Comparison of ENCODE assay signal across 18 cellular contexts in the genomic region with DNA sequence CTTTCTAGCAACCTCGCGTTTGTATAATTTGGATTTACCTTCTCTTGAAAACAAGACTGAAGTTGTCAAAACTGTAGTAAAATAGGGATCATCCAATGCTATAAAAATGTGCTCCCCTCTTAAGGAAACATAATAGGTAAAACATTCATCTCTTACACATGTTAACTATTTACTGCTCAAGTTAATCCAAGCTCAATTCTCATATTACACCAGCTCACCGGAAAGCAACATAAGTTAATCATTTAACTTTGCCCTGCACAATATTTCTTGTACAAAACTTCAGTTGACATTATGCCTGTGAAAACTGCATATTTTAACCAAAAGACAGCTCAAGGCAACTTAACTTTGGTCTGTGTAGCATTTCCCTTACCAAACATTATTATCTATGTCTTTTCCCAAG.
"Had no signal": no experiment of that assay in that cellular context is flagged by ENCODE, and none has a peak within 500 bp of the region (broad histone marks: within the 10 kb centered on the region; RNA-seq: fewer than 3 reads in every experiment).

No MANE protein-coding gene starts in this region.

- H2AFZ ChIP-seq: parathyroid adenoma had no signal

- H3K27ac ChIP-seq: parathyroid adenoma, tibial nerve had no signal

- H3K4me3 Mint-ChIP-seq: activated CD4-positive, alpha-beta T cell treated with anti-CD3 and anti-CD28 coated beads, Interleukin-2, amount 10 ng/mL, durations not matched to agents 24 days and 14 days; activated CD8-positive, alpha-beta T cell treated with anti-CD3 and anti-CD28 coated beads for 36 hours; activated naive CD4-positive, alpha-beta T cell treated with anti-CD3 and anti-CD28 coated beads for 36 hours; activated T-cell treated with anti-CD3 and anti-CD28 coated beads, Interleukin-2, amount 50 U/mL, for 4 hours; brain; mesothelial cell of epicardium; natural killer cell treated with Interleukin-12 subunit alpha and Interleukin-12 subunit beta and Interleukin-15 and Interleukin-18, amount 100 ng/mL, for 72 hours had no signal

- H3K36me3 Mint-ChIP-seq: brain; mesothelial cell of epicardium; natural killer cell treated with Interleukin-12 subunit alpha and Interleukin-12 subunit beta and Interleukin-15 and Interleukin-18, amount 100 ng/mL, for 72 hours had no signal

- H3K27me3 ChIP-seq: tibial nerve had no signal

- H3K9me3 Mint-ChIP-seq: activated CD4-positive, alpha-beta T cell treated with anti-CD3 and anti-CD28 coated beads, Interleukin-2, amount 10 ng/mL, durations not matched to agents 24 days and 14 days; activated CD8-positive, alpha-beta T cell treated with anti-CD3 and anti-CD28 coated beads for 36 hours; activated naive CD4-positive, alpha-beta T cell treated with anti-CD3 and anti-CD28 coated beads for 36 hours; brain; mesothelial cell of epicardium had no signal

- H3K4me1 Mint-ChIP-seq: activated CD4-positive, alpha-beta T cell treated with anti-CD3 and anti-CD28 coated beads, Interleukin-2, amount 10 ng/mL, durations not matched to agents 24 days and 14 days; brain had no signal

- H3K27me3 Mint-ChIP-seq: activated CD4-positive, alpha-beta T cell treated with anti-CD3 and anti-CD28 coated beads, Interleukin-2, amount 10 ng/mL, durations not matched to agents 24 days and 14 days; activated CD8-positive, alpha-beta T cell treated with anti-CD3 and anti-CD28 coated beads for 36 hours; brain; natural killer cell treated with Interleukin-12 subunit alpha and Interleukin-12 subunit beta and Interleukin-15 and Interleukin-18, amount 100 ng/mL, for 72 hours had no signal

- H3K36me3 ChIP-seq: tibial nerve had no signal

- ATAC-seq: activated CD8-positive, alpha-beta T cell treated with anti-CD3 and anti-CD28 coated beads for 36 hours; activated T-cell treated with anti-CD3 and anti-CD28 coated beads, Interleukin-2, amount 50 U/mL, for 4 hours; left cardiac atrium; natural killer cell treated with Interleukin-12 subunit alpha and Interleukin-12 subunit beta and Interleukin-15 and Interleukin-18, amount 100 ng/mL, for 72 hours; stimulated activated naive CD8-positive, alpha-beta T cell treated with anti-CD3 and anti-CD28 coated beads, Interleukin-15, Interleukin-2, amounts not matched to agents 100 U/mL and 50 U/mL, for 24 hours had no signal

- H3K27ac Mint-ChIP-seq: activated CD4-positive, alpha-beta T cell treated with anti-CD3 and anti-CD28 coated beads, Interleukin-2, amount 10 ng/mL, durations not matched to agents 24 days and 14 days; activated CD8-positive, alpha-beta T cell treated with anti-CD3 and anti-CD28 coated beads for 36 hours; activated naive CD4-positive, alpha-beta T cell treated with anti-CD3 and anti-CD28 coated beads for 36 hours; brain; mesothelial cell of epicardium; natural killer cell treated with Interleukin-12 subunit alpha and Interleukin-12 subunit beta and Interleukin-15 and Interleukin-18, amount 100 ng/mL, for 72 hours had no signal

- DNase-seq: activated CD4-positive, alpha-beta T cell treated with anti-CD3 and anti-CD28 coated beads, Interleukin-2, amount 10 ng/mL, durations not matched to agents 24 days and 14 days; activated CD8-positive, alpha-beta T cell treated with anti-CD3 and anti-CD28 coated beads for 36 hours; activated naive CD4-positive, alpha-beta T cell treated with anti-CD3 and anti-CD28 coated beads for 36 hours; activated T-cell treated with anti-CD3 and anti-CD28 coated beads, Interleukin-2, amount 50 U/mL, for 4 hours; anterior cingulate cortex; caudate nucleus; foreskin melanocyte; left cardiac atrium; stimulated activated CD4-positive, alpha-beta T cell treated with anti-CD3 and anti-CD28 coated beads, Interleukin-2, amount 100 ng/mL, for 24 hours; stimulated activated naive CD8-positive, alpha-beta T cell treated with anti-CD3 and anti-CD28 coated beads, Interleukin-15, Interleukin-2, amounts not matched to agents 100 U/mL and 50 U/mL, for 24 hours; substantia nigra; T1000 had no signal

- H3K4me3 ChIP-seq: lung, tibial nerve had no signal

- H3K4me1 ChIP-seq: parathyroid adenoma, tibial nerve had no signal

- H3K9me3 ChIP-seq: tibial nerve had no signal

- H3K79me2 ChIP-seq: parathyroid adenoma had no signal
